ENCODE assay signal across 14 cellular contexts in the genomic region with DNA sequence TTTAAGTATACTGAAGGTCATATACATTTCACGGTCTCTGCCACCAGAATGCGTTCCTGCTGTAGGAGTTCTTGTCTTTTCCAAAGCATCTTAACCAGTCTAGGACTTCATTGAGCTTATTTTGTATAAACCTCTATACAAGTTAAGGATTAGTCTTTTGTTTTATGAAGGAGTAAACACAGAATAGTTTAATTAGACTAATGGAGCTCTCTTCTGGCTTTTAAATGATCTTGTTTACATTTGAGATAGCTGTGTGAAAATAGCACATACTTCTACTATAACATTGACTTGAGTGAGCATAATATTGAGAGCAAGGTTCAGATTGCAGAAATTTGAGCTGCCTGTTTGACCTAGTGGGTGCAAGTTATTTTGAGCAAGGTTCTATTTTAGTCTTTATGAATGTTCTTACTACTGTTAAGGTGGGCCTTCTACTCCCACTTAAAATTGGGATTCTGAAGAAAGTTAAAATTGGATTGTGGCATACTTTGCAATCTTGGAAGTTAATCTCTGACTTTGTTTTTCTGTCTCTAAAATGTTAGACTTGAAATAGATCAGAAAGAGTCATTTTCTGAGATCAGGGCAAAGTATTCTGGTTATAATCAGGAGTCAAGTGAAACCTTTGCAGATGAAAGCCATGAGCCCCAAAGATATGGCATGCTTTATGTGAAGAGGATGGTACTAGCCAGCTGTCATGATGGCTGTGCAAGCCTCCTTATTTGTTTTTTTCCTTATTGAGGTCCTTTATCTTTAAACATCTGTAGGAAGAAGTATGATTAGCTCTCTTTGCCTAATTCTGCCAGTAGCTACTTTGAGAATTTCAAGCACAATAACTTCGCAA. TPM values are rescaled to one million over a fixed set of nuclear protein-coding genes. Genes with fewer than 3 reads are reported as not detected.
DNase-seq lines count a peak whose midpoint lies in the region; ATAC-seq and TF ChIP-seq lines count a peak whose summit lies in the region.
"Had no signal": no experiment of that assay in that cellular context is flagged by ENCODE, and none has a peak within 500 bp of the region (broad histone marks: within the 10 kb centered on the region; RNA-seq: fewer than 3 reads in every experiment).

No MANE protein-coding gene starts in this region.

- TF ChIP-seq CTCF in Peyer's patch (IDR thresholded peaks at IDR 0.05) (no peak), left ventricle myocardium inferior (IDR thresholded peaks at IDR 0.05; ENCODE audit: borderline replicate concordance) (no peak), parathyroid adenoma (IDR thresholded peaks at IDR 0.05) (no peak), RWPE1 (conservative IDR thresholded peaks at IDR 0.05; ENCODE audit: low read depth) (no peak)

- no peaks in the 10 kb centered on the region for H3K4me1 ChIP-seq in CD4-positive, CD25-positive, alpha-beta regulatory T cell (ENCODE audit: control insufficient read depth, insufficient read depth, low read length, poor library complexity, severe bottlenecking)
- H3K4me1 ChIP-seq in Peyer's patch = peaks cover 0 to 16% (median 0%) of the 10 kb centered on the region in 4 donors
- H3K4me1 ChIP-seq in left ventricle myocardium inferior = peaks cover 60% of the 10 kb centered on the region
- H3K4me1 ChIP-seq in parathyroid adenoma = peaks cover 29% of the 10 kb centered on the region

- POLR2A ChIA-PET in RWPE1 (lab: Yijun Ruan, JAX; ENCODE audit: low non-redundant PET) = no interaction called here

- no peak overlapping the region for H3K9ac ChIP-seq in parathyroid adenoma

- intact Hi-C loops in left ventricle myocardium inferior (cut with micrococcal nuclease) = no loop called here

- peaks cover 30 to 42% (median 39%) of the 10 kb centered on the region in 4 donors for H3K4me1 Mint-ChIP-seq in CD4-positive, CD25-positive, alpha-beta regulatory T cell

- no peak overlapping the region for H3K4me3 Mint-ChIP-seq in CD4-positive, CD25-positive, alpha-beta regulatory T cell
- H3K4me3 Mint-ChIP-seq: activated CD8-positive, alpha-beta T cell treated with anti-CD3 and anti-CD28 coated beads for 36 hours; immature natural killer cell; T-helper 2 cell treated with Interferon-gamma antibody and Interleukin-4, amounts not matched to agents 5 μg/mL and 100 μg/mL, for 36 hours had no signal

- no peak for TF ChIP-seq POLR2A in Peyer's patch (IDR thresholded peaks at IDR 0.05)

- no peaks in the 10 kb centered on the region for H3K27me3 Mint-ChIP-seq in CD4-positive, CD25-positive, alpha-beta regulatory T cell
- H3K27me3 Mint-ChIP-seq: activated CD8-positive, alpha-beta T cell treated with anti-CD3 and anti-CD28 coated beads for 36 hours had no signal

- peaks cover 0 to 7% (median 0%) of the 10 kb centered on the region in 7 donors for H3K9me3 Mint-ChIP-seq in CD4-positive, CD25-positive, alpha-beta regulatory T cell
- H3K9me3 Mint-ChIP-seq: immature natural killer cell; T-helper 2 cell treated with Interferon-gamma antibody and Interleukin-4, amounts not matched to agents 5 μg/mL and 100 μg/mL, for 36 hours had no signal

- CTCF ChIA-PET in RWPE1 (lab: Yijun Ruan, JAX) = interaction anchor here (0.7 to 4.7 kb wide), 8 partner anchors 12 to 246 kb away, joined by 3 to 55 read pairs (median 4); no protein-coding TSS in a partner anchor

- peak overlapping the region in 2 of 3 donors; percentile 67 to 70 for H3K27ac Mint-ChIP-seq in CD4-positive, CD25-positive, alpha-beta regulatory T cell
- H3K27ac Mint-ChIP-seq: activated CD8-positive, alpha-beta T cell treated with anti-CD3 and anti-CD28 coated beads for 36 hours; T-helper 2 cell treated with Interferon-gamma antibody and Interleukin-4, amounts not matched to agents 5 μg/mL and 100 μg/mL, for 36 hours had no signal

- H2AFZ ChIP-seq in parathyroid adenoma = no peak overlapping the region

- peak overlapping the region; percentile 7 for H3K4me2 ChIP-seq in parathyroid adenoma (ENCODE audit: low read length)

- no peak overlapping the region for H3K27ac ChIP-seq in CD4-positive, CD25-positive, alpha-beta regulatory T cell (ENCODE audit: insufficient read depth, low read length, poor library complexity, severe bottlenecking)
- H3K27ac ChIP-seq in Peyer's patch = peak overlapping the region in 3 of 4 donors; percentile 18 to 68 (median 39)
- peak overlapping the region; percentile 91 for H3K27ac ChIP-seq in left ventricle myocardium inferior (replicated peaks)
- H3K27ac ChIP-seq in parathyroid adenoma = peak overlapping the region; percentile 29
- H3K27ac ChIP-seq in RWPE1 = no peak overlapping the region
- H3K27ac ChIP-seq: HL-60 had no signal

- no peak for ATAC-seq in CD4-positive, CD25-positive, alpha-beta regulatory T cell (ENCODE audit: low read depth in 2 of 2)
- ATAC-seq: activated CD8-positive, alpha-beta T cell treated with anti-CD3 and anti-CD28 coated beads for 36 hours had no signal

- peaks cover 65% of the 10 kb centered on the region for H3K36me3 Mint-ChIP-seq in CD4-positive, CD25-positive, alpha-beta regulatory T cell

- DNase-seq in CD4-positive, CD25-positive, alpha-beta regulatory T cell = no peak
- no peak for DNase-seq in Peyer's patch
- no peak for DNase-seq in left ventricle myocardium inferior
- DNase-seq in inferior parietal cortex (ENCODE audit: extremely low spot score) = no peak
- no peak for DNase-seq in stimulated activated CD4-positive, alpha-beta T cell treated with anti-CD3 and anti-CD28 coated beads, Interleukin-4, amount 100 ng/mL, for 1 hour
- no peak for DNase-seq in RWPE1 (ENCODE audit: low spot score)
- DNase-seq in DMS79 (lab: John Stamatoyannopoulos, UW) = no peak
- DNase-seq: activated CD8-positive, alpha-beta T cell treated with anti-CD3 and anti-CD28 coated beads for 36 hours; activated naive CD4-positive, alpha-beta T cell treated with Interleukin-2 at 50 U/mL for 16 hours; immature natural killer cell; NCI-H2081 treated with DMSO at 0.1 percent for 48 hours had no signal

- peaks cover 17% of the 10 kb centered on the region for H3K79me2 ChIP-seq in parathyroid adenoma

- H3K27me3 ChIP-seq in CD4-positive, CD25-positive, alpha-beta regulatory T cell (ENCODE audit: control insufficient read depth, insufficient read depth, low read length) = no peaks in the 10 kb centered on the region
- H3K27me3 ChIP-seq in Peyer's patch (no peaks in the 10 kb centered on the region), left ventricle myocardium inferior (ENCODE audit: low read depth) (no peaks in the 10 kb centered on the region), parathyroid adenoma (ENCODE audit: control insufficient read depth, insufficient read depth, low read length) (no peaks in the 10 kb centered on the region)

- peaks cover 73% of the 10 kb centered on the region for H3K36me3 ChIP-seq in CD4-positive, CD25-positive, alpha-beta regulatory T cell (ENCODE audit: control insufficient read depth, insufficient read depth, low read length)
- H3K36me3 ChIP-seq in Peyer's patch (peaks cover 0 to 34% (median 0%) of the 10 kb centered on the region in 3 donors), left ventricle myocardium inferior (peaks cover 43% of the 10 kb centered on the region), parathyroid adenoma (ENCODE audit: control insufficient read depth, insufficient read depth, low read length) (no peaks in the 10 kb centered on the region)

- H3K9me3 ChIP-seq in CD4-positive, CD25-positive, alpha-beta regulatory T cell (ENCODE audit: control insufficient read depth in 2 of 2, low read length in 2 of 2) = no peaks in the 10 kb centered on the region
- H3K9me3 ChIP-seq in Peyer's patch (no peaks in the 10 kb centered on the region), left ventricle myocardium inferior (replicated peaks) (no peaks in the 10 kb centered on the region), parathyroid adenoma (ENCODE audit: control insufficient read depth, low read length) (no peaks in the 10 kb centered on the region)

- H3K4me3 ChIP-seq in CD4-positive, CD25-positive, alpha-beta regulatory T cell (ENCODE audit: low read depth, low read length) = no peak overlapping the region
- H3K4me3 ChIP-seq in Peyer's patch (no peak overlapping the region), left ventricle myocardium inferior (no peak overlapping the region), parathyroid adenoma (ENCODE audit: low read depth, low read length) (no peak overlapping the region)

RNA-seq across cellular contexts. Expression of gene RPRD1B, which starts 41.8 kb away (rescaled TPM):
- total RNA-seq in CD4-positive, CD25-positive, alpha-beta regulatory T cell = 54.0 TPM
- polyA plus RNA-seq in CD4-positive, CD25-positive, alpha-beta regulatory T cell = 1 to 10 TPM; 3.8 to 6.2 (median 4.3) TPM
- 10 to 100 TPM; 44.5 to 55.4 (median 52.4) TPM for total RNA-seq in Peyer's patch
- 58.9 TPM for total RNA-seq in left ventricle myocardium inferior

RNA-seq across cellular contexts. Expression of gene TTI1, which starts 42.1 kb away (rescaled TPM):
- total RNA-seq in CD4-positive, CD25-positive, alpha-beta regulatory T cell = 21.2 TPM
- 10 to 100 TPM; 15.2 to 19.0 (median 15.9) TPM for polyA plus RNA-seq in CD4-positive, CD25-positive, alpha-beta regulatory T cell
- total RNA-seq in Peyer's patch (10 to 100 TPM in 3 of 4 donors, 1 to 10 TPM in 1; 9.3 to 34.7 (median 14.8) TPM), left ventricle myocardium inferior (12.1 TPM)

Comparison
In these comparisons a context has a peak if more than half of its experiments do, and no peak if none do; other contexts are left out.
1. H3K27ac ChIP-seq: peak in Peyer's patch (3 of 4), left ventricle myocardium inferior (single experiment) and parathyroid adenoma (single experiment); none in CD4-positive, CD25-positive, alpha-beta regulatory T cell (single experiment) and RWPE1 (single experiment).